9 cellular contexts compared by ENCODE assay signal in genomic region chr3:122414391-122414790, GRCh38. TPM values are rescaled to one million over a fixed set of nuclear protein-coding genes. Genes with fewer than 3 reads are reported as not detected.
A peak's percentile ranks its signal among the peaks of the same experiment; 100 is the strongest.
DNase-seq lines count a peak whose midpoint lies in the region; FAIRE-seq and TF ChIP-seq lines count a peak whose summit lies in the region.
"Had no signal": no experiment of that assay in that cellular context is flagged by ENCODE, and none has a peak within 500 bp of the region (broad histone marks: within the 10 kb centered on the region; RNA-seq: fewer than 3 reads in every experiment).

No MANE protein-coding gene starts in this region.

- DNase-seq in H9 (no peak), keratinocyte (ENCODE audit: low read depth, low spot score) (no peak), WERI-Rb-1 (no peak), BE2C (no peak), NCI-H1092 treated with DMSO at 0.1 percent for 48 hours (lab: John Stamatoyannopoulos, UW) (no peak)
- no peak for DNase-seq in activated T-helper 1 cell treated with anti-CD3 and anti-CD28 coated beads, Interleukin-12 subunit alpha, Interleukin-12 subunit beta, Interleukin-2, Interleukin-4 antibody, amounts not matched to agents 30 ng/mL and 10 ng/mL and 1 ng/mL, durations not matched to agents 14 hours and 24 hours and 36 hours (ENCODE audit: low spot score)
- DNase-seq in stimulated activated CD8-positive, alpha-beta memory T cell treated with anti-CD3 and anti-CD28 coated beads, Interleukin-4, amount 100 ng/mL, for 48 hours = no peak
- DNase-seq: SHP77 had no signal

- H3K4me1 ChIP-seq in BLaER1 (peaks cover 35% of the 10 kb centered on the region), H9 (ENCODE audit: insufficient read depth, low read length) (no peaks in the 10 kb centered on the region), keratinocyte (ENCODE audit: control insufficient read depth, extremely low read depth, insufficient read depth, low read length) (peaks cover 22% of the 10 kb centered on the region), BE2C (no peaks in the 10 kb centered on the region; the same call in 1 of the 2 replicates)

- H4K20me1 ChIP-seq in BLaER1 (no peaks in the 10 kb centered on the region), H9 (ENCODE audit: control insufficient read depth, insufficient read depth, insufficient read length) (no peaks in the 10 kb centered on the region), keratinocyte (ENCODE audit: control insufficient read depth, extremely low read depth, insufficient read depth, low read length) (no peaks in the 10 kb centered on the region)

- no peak overlapping the region for H3K18ac ChIP-seq in H9 (ENCODE audit: insufficient read length, low read depth, low read length)

- dilution Hi-C loops in keratinocyte (cut with MboI; ENCODE audit: extremely low pct_ligation_motif_present, low sequenced_read_pairs) = no loop called here

- peak overlapping the region; percentile 96 to 98; a peak in 3 of 5 replicates for H3K4me3 Mint-ChIP-seq in H9
- peak overlapping the region; percentile 98 for H3K4me3 Mint-ChIP-seq in activated T-helper 1 cell treated with anti-CD3 and anti-CD28 coated beads, Interleukin-12 subunit alpha, Interleukin-12 subunit beta, Interleukin-2, Interleukin-4 antibody, amounts not matched to agents 30 ng/mL and 10 ng/mL and 1 ng/mL, durations not matched to agents 14 hours and 24 hours and 36 hours

- H4K5ac ChIP-seq in H9 (ENCODE audit: insufficient read length, low read depth, low read length) = no peak overlapping the region

- no peak overlapping the region for H2BK20ac ChIP-seq in H9 (ENCODE audit: low read depth, low read length, poor library complexity, severe bottlenecking)

- WGBS in H9 (ENCODE audit: extremely low coverage, insufficient read length, low lambda C conversion rate) = no CpG with 5 or more reads among the region's 3 CpGs

- H3K23me2 ChIP-seq in H9 (ENCODE audit: insufficient read length, low read depth, low read length, poor library complexity, severe bottlenecking) = peaks cover 8% of the 10 kb centered on the region

- no peak overlapping the region for H3K23ac ChIP-seq in H9 (ENCODE audit: insufficient read length, low read depth, low read length)

- H3K4me2 ChIP-seq in BLaER1 (peak overlapping the region; percentile 95), H9 (ENCODE audit: insufficient read depth, insufficient read length, low read length) (no peak overlapping the region), keratinocyte (ENCODE audit: control insufficient read depth, extremely low read depth, insufficient read depth, low read depth, low read length) (peak overlapping the region; percentile 94)

- intact Hi-C loops in activated T-helper 1 cell treated with anti-CD3 and anti-CD28 coated beads, Interleukin-12 subunit alpha, Interleukin-12 subunit beta, Interleukin-2, Interleukin-4 antibody, amounts not matched to agents 30 ng/mL and 10 ng/mL and 1 ng/mL, durations not matched to agents 14 hours and 24 hours and 36 hours (cut with micrococcal nuclease) = loop anchor here (10.0 kb wide), 1 partner anchor 380 kb away; the partner anchor contains the start of genes HSPBAP1 and SLC49A4

- H3K4me3 ChIP-seq in BLaER1 (no peak overlapping the region), keratinocyte (ENCODE audit: control insufficient read depth in 2 of 3, extremely low read depth in 1 of 3, insufficient read depth in 2 of 3, low read depth in 1 of 3, low read length in 3 of 3) (no peak overlapping the region), WERI-Rb-1 (ENCODE audit: low read depth, low read length) (no peak overlapping the region), BE2C (ENCODE audit: low read depth, low read length) (no peak overlapping the region)

- H3K27ac ChIP-seq in BLaER1 (no peak overlapping the region), H9 (ENCODE audit: insufficient read length, low read depth, low read length) (no peak overlapping the region), keratinocyte (ENCODE audit: control insufficient read depth, insufficient read depth, low read length) (no peak overlapping the region), WERI-Rb-1 (no peak overlapping the region)

- H2BK12ac ChIP-seq in H9 (ENCODE audit: insufficient read length, low read depth, low read length) = no peak overlapping the region

- no peaks in the 10 kb centered on the region for H3K79me1 ChIP-seq in H9 (ENCODE audit: insufficient read depth, low read depth, low read length, poor library complexity, severe bottlenecking)

- H3K9me3 ChIP-seq in BLaER1 (no peaks in the 10 kb centered on the region), H9 (ENCODE audit: control insufficient read depth, low read depth, low read length) (no peaks in the 10 kb centered on the region), keratinocyte (ENCODE audit: control insufficient read depth, low read depth, low read length) (no peaks in the 10 kb centered on the region), WERI-Rb-1 (ENCODE audit: severe bottlenecking) (no peaks in the 10 kb centered on the region), BE2C (no peaks in the 10 kb centered on the region)

- no peak overlapping the region for H2BK15ac ChIP-seq in H9 (ENCODE audit: low read depth, low read length)

- peaks cover 37% of the 10 kb centered on the region for H3K36me3 ChIP-seq in BLaER1
- peaks cover 0 to 3% of the 10 kb centered on the region in 2 experiments for H3K36me3 ChIP-seq in keratinocyte (ENCODE audit: control insufficient read depth in 2 of 2, extremely low read depth in 1 of 2, insufficient read depth in 2 of 2, low read length in 2 of 2)
- H3K36me3 ChIP-seq in WERI-Rb-1 = peaks cover 11% of the 10 kb centered on the region
- peaks cover 3% of the 10 kb centered on the region for H3K36me3 ChIP-seq in BE2C

- H3K4me1 Mint-ChIP-seq in H9 = peaks cover 16 to 18% of the 10 kb centered on the region in 2 experiments
- H3K4me1 Mint-ChIP-seq in activated T-helper 1 cell treated with anti-CD3 and anti-CD28 coated beads, Interleukin-12 subunit alpha, Interleukin-12 subunit beta, Interleukin-2, Interleukin-4 antibody, amounts not matched to agents 30 ng/mL and 10 ng/mL and 1 ng/mL, durations not matched to agents 14 hours and 24 hours and 36 hours (ENCODE audit: low read depth) = peaks cover 48% of the 10 kb centered on the region

- no peak overlapping the region for H3K14ac ChIP-seq in H9 (ENCODE audit: insufficient read depth, low read length)

- no peak overlapping the region for H4K8ac ChIP-seq in H9 (replicated peaks; ENCODE audit: insufficient read length, low read depth, low read length)

- H2BK120ac ChIP-seq in H9 (ENCODE audit: low read depth, low read length, poor library complexity, severe bottlenecking) = no peak overlapping the region

- H3K9me3 Mint-ChIP-seq in H9 = no peaks in the 10 kb centered on the region; a peak in 1 of 5 replicates
- H3K9me3 Mint-ChIP-seq in activated T-helper 1 cell treated with anti-CD3 and anti-CD28 coated beads, Interleukin-12 subunit alpha, Interleukin-12 subunit beta, Interleukin-2, Interleukin-4 antibody, amounts not matched to agents 30 ng/mL and 10 ng/mL and 1 ng/mL, durations not matched to agents 14 hours and 24 hours and 36 hours = no peaks in the 10 kb centered on the region

- no peak overlapping the region for H3K56ac ChIP-seq in H9 (ENCODE audit: insufficient read length, low read depth, low read length)

- H3K27ac Mint-ChIP-seq in H9 = no peak overlapping the region
- H3K27ac Mint-ChIP-seq in activated T-helper 1 cell treated with anti-CD3 and anti-CD28 coated beads, Interleukin-12 subunit alpha, Interleukin-12 subunit beta, Interleukin-2, Interleukin-4 antibody, amounts not matched to agents 30 ng/mL and 10 ng/mL and 1 ng/mL, durations not matched to agents 14 hours and 24 hours and 36 hours = peak overlapping the region; percentile 99

- H2AFZ ChIP-seq in H9 (ENCODE audit: low read length) (no peak overlapping the region), keratinocyte (ENCODE audit: control insufficient read depth, low read length) (no peak overlapping the region)

- no peak overlapping the region for H2AK5ac ChIP-seq in H9 (ENCODE audit: insufficient read length, low read length)

- H3K4ac ChIP-seq in H9 (ENCODE audit: low read depth, low read length) = no peak overlapping the region

- H3K36me3 Mint-ChIP-seq in H9 (ENCODE audit: insufficient read depth in 1 of 3, low read depth in 3 of 3) = peaks cover under 1 to 15% (median 14%) of the 10 kb centered on the region in 3 experiments; a peak in 6 of 7 replicates
- H3K36me3 Mint-ChIP-seq in activated T-helper 1 cell treated with anti-CD3 and anti-CD28 coated beads, Interleukin-12 subunit alpha, Interleukin-12 subunit beta, Interleukin-2, Interleukin-4 antibody, amounts not matched to agents 30 ng/mL and 10 ng/mL and 1 ng/mL, durations not matched to agents 14 hours and 24 hours and 36 hours (ENCODE audit: low read depth) = peaks cover 28% of the 10 kb centered on the region

- TF ChIP-seq CTCF in H9 (conservative IDR thresholded peaks at IDR 0.05) = no peak
- no peak for TF ChIP-seq CTCF in keratinocyte (optimal IDR thresholded peaks at IDR 0.05 in 1 of 3, IDR thresholded peaks at IDR 0.05 in 1 of 3, conservative IDR thresholded peaks at IDR 0.05 in 1 of 3; ENCODE audit: extremely low read depth in 1 of 3, insufficient read depth in 2 of 3, low read length in 3 of 3)
- no peak for TF ChIP-seq CTCF in WERI-Rb-1 (IDR thresholded peaks at IDR 0.05; ENCODE audit: low read depth, low read length)
- no peak for TF ChIP-seq CTCF in BE2C (IDR thresholded peaks at IDR 0.05; ENCODE audit: low read depth, low read length)

- H3K79me2 ChIP-seq in H9 (ENCODE audit: insufficient read depth, low read length) (no peaks in the 10 kb centered on the region), keratinocyte (ENCODE audit: control insufficient read depth, insufficient read depth, low read length) (peaks cover 37% of the 10 kb centered on the region)

- H3K9ac ChIP-seq in BLaER1 = no peak overlapping the region
- no peak overlapping the region for H3K9ac ChIP-seq in H9 (ENCODE audit: extremely low read depth, insufficient read length, low read length)
- no peak overlapping the region for H3K9ac ChIP-seq in keratinocyte (ENCODE audit: control insufficient read depth, extremely low read depth, insufficient read depth, low read length)

- no peak for FAIRE-seq in keratinocyte (lab: Jason Lieb, UNC)

- H3K27me3 ChIP-seq in BLaER1 (no peaks in the 10 kb centered on the region), H9 (ENCODE audit: insufficient read depth, low read length) (no peaks in the 10 kb centered on the region), keratinocyte (ENCODE audit: control insufficient read depth, extremely low read depth, insufficient read depth, low read length) (no peaks in the 10 kb centered on the region), WERI-Rb-1 (ENCODE audit: insufficient read depth, low read depth, severe bottlenecking) (no peaks in the 10 kb centered on the region), BE2C (no peaks in the 10 kb centered on the region)

- H2BK5ac ChIP-seq in H9 (ENCODE audit: insufficient read length, low read length) = no peak overlapping the region

- H3T11ph ChIP-seq in H9 (ENCODE audit: low read length) = no peak overlapping the region

- no peaks in the 10 kb centered on the region; the same call in 1 of the 2 replicates for H3K27me3 Mint-ChIP-seq in H9 (ENCODE audit: low read depth)
- H3K27me3 Mint-ChIP-seq in activated T-helper 1 cell treated with anti-CD3 and anti-CD28 coated beads, Interleukin-12 subunit alpha, Interleukin-12 subunit beta, Interleukin-2, Interleukin-4 antibody, amounts not matched to agents 30 ng/mL and 10 ng/mL and 1 ng/mL, durations not matched to agents 14 hours and 24 hours and 36 hours (ENCODE audit: insufficient read depth) = no peaks in the 10 kb centered on the region

- no peaks in the 10 kb centered on the region for H3K9me1 ChIP-seq in keratinocyte (ENCODE audit: control insufficient read depth, extremely low read depth, insufficient read depth, low read length)

- no peak overlapping the region for H4K91ac ChIP-seq in H9 (ENCODE audit: insufficient read length, low read depth, low read length)

RNA-seq across cellular contexts. Expression of gene WDR5B, which starts 1.5 kb away (rescaled TPM):
- 3.2 and 3.7 TPM in 2 replicates for total RNA-seq in H9 (2021)
- 4.3 and 5.6 TPM in 2 replicates for total RNA-seq in activated T-helper 1 cell treated with anti-CD3 and anti-CD28 coated beads, Interleukin-12 subunit alpha, Interleukin-12 subunit beta, Interleukin-2, Interleukin-4 antibody, amounts not matched to agents 30 ng/mL and 10 ng/mL and 1 ng/mL, durations not matched to agents 14 hours and 24 hours and 36 hours
- polyA plus RNA-seq in keratinocyte = 2.0 to 4.0 TPM (median 3.0 TPM) in 3 replicates
- 1.5 TPM for polyA plus RNA-seq in keratinocyte (2011; ENCODE audit: low read depth)
- 0.91 and 1.8 TPM in 2 replicates for polyA plus RNA-seq in keratinocyte (2011; cell fraction: cytosol; rRNA removed)
- 3.9 and 6.1 TPM in 2 replicates for polyA plus RNA-seq in keratinocyte (2011; cell fraction: nucleus; rRNA removed)
- polyA plus RNA-seq in keratinocyte (2012; ENCODE audit: low replicate concordance) = 1.7 and 2.0 TPM in 2 replicates
- 0.59 to 1.6 TPM (median 1.4 TPM) in 3 replicates for polyA minus RNA-seq in keratinocyte
- 0.77 TPM for polyA minus RNA-seq in keratinocyte (2011; cell fraction: cytosol; rRNA and poly(A)+ RNA removed)
- polyA minus RNA-seq in keratinocyte (2011; cell fraction: nucleus; rRNA and poly(A)+ RNA removed) = 1.8 and 2.6 TPM in 2 replicates
- 9.3 TPM for polyA plus RNA-seq in BE2C (2012; ENCODE audit: insufficient read depth, insufficient read length, low read depth)

RNA-seq across cellular contexts. Expression of gene FAM162A, which starts 30.4 kb away (rescaled TPM):
- total RNA-seq in H9 (2021) = 78.5 and 87.6 TPM in 2 replicates
- 63.7 and 70.0 TPM in 2 replicates for total RNA-seq in activated T-helper 1 cell treated with anti-CD3 and anti-CD28 coated beads, Interleukin-12 subunit alpha, Interleukin-12 subunit beta, Interleukin-2, Interleukin-4 antibody, amounts not matched to agents 30 ng/mL and 10 ng/mL and 1 ng/mL, durations not matched to agents 14 hours and 24 hours and 36 hours
- 56.7 to 124 TPM (median 118 TPM) in 3 replicates for polyA plus RNA-seq in keratinocyte
- 113 TPM for polyA plus RNA-seq in keratinocyte (2011; ENCODE audit: low read depth)
- polyA plus RNA-seq in keratinocyte (2011; cell fraction: cytosol; rRNA removed) = 73.6 and 111 TPM in 2 replicates
- polyA plus RNA-seq in keratinocyte (2011; cell fraction: nucleus; rRNA removed) = 48.3 and 59.2 TPM in 2 replicates
- 66.4 and 140 TPM in 2 replicates for polyA plus RNA-seq in keratinocyte (2012; ENCODE audit: low replicate concordance)
- polyA minus RNA-seq in keratinocyte = 5.8 to 40.3 TPM (median 25.5 TPM) in 3 replicates
- 11.5 TPM for polyA minus RNA-seq in keratinocyte (2011; cell fraction: cytosol; rRNA and poly(A)+ RNA removed)
- 9.4 and 13.2 TPM in 2 replicates for polyA minus RNA-seq in keratinocyte (2011; cell fraction: nucleus; rRNA and poly(A)+ RNA removed)
- 53.6 TPM for polyA plus RNA-seq in BE2C (2012; ENCODE audit: insufficient read depth, insufficient read length, low read depth)

RNA-seq across cellular contexts. Expression of gene MIX23, which starts 31.4 kb away (rescaled TPM):
- 79.2 and 80.6 TPM in 2 replicates for total RNA-seq in H9 (2021)
- 106 and 111 TPM in 2 replicates for total RNA-seq in activated T-helper 1 cell treated with anti-CD3 and anti-CD28 coated beads, Interleukin-12 subunit alpha, Interleukin-12 subunit beta, Interleukin-2, Interleukin-4 antibody, amounts not matched to agents 30 ng/mL and 10 ng/mL and 1 ng/mL, durations not matched to agents 14 hours and 24 hours and 36 hours
- 16.4 to 36.5 TPM (median 26.0 TPM) in 3 replicates for polyA plus RNA-seq in keratinocyte
- 40.2 TPM for polyA plus RNA-seq in keratinocyte (2011; ENCODE audit: low read depth)
- polyA plus RNA-seq in keratinocyte (2011; cell fraction: cytosol; rRNA removed) = 21.5 and 42.5 TPM in 2 replicates
- 21.8 and 38.1 TPM in 2 replicates for polyA plus RNA-seq in keratinocyte (2011; cell fraction: nucleus; rRNA removed)
- polyA plus RNA-seq in keratinocyte (2012; ENCODE audit: low replicate concordance) = 20.4 and 39.5 TPM in 2 replicates
- 7.3 to 25.3 TPM in 2 of 3 replicates, not detected in the other for polyA minus RNA-seq in keratinocyte
- 12.7 TPM for polyA minus RNA-seq in keratinocyte (2011; cell fraction: cytosol; rRNA and poly(A)+ RNA removed)
- polyA minus RNA-seq in keratinocyte (2011; cell fraction: nucleus; rRNA and poly(A)+ RNA removed) = 3.2 and 7.4 TPM in 2 replicates
- polyA plus RNA-seq in BE2C (2012; ENCODE audit: insufficient read depth, insufficient read length, low read depth) = 70.1 TPM
